1 cellular context compared by ENCODE assay signal in the genomic region with DNA sequence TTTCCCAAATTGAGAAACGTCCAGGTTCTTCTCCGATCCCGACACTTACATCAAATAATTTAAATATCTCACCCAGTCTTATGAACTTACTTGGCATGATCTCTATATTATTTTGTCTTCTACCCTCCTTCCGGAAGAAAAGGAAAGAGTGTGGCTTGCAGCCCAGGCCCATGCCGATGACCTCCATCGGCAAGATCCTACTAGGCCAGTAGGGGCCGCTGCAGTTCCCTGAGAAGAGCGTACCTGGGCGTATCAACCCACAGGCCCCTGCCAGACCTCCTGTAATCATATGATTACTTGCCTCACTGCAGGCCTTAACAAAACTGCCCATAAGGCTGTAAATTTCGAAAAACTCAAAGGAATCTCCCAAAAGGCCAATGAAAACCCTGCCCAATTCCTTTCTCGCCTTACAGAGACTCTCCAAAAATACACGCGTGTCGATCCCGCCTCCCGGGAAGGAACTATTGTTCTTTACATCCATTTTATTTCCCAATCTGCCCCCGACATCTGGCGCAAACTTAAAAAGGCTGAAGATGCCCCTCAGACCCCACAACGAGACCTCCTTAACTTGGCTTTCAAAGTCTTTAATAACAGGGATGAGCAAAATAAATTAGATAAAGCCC.
TF ChIP-seq lines count a peak whose summit lies in the region.

No MANE protein-coding gene starts in this region.

TF ChIP-seq in A549, 52 proteins besides CTCF, POLR2A, EP300 and RAD21 (continued from another document):
- TF ChIP-seq, protein P1, sequence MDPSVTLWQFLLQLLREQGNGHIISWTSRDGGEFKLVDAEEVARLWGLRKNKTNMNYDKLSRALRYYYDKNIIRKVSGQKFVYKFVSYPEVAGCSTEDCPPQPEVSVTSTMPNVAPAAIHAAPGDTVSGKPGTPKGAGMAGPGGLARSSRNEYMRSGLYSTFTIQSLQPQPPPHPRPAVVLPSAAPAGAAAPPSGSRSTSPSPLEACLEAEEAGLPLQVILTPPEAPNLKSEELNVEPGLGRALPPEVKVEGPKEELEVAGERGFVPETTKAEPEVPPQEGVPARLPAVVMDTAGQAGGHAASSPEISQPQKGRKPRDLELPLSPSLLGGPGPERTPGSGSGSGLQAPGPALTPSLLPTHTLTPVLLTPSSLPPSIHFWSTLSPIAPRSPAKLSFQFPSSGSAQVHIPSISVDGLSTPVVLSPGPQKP (IDR thresholded peaks at IDR 0.05; ENCODE audit: low read depth, low read length), result no peak
- TF ChIP-seq, protein P2, sequence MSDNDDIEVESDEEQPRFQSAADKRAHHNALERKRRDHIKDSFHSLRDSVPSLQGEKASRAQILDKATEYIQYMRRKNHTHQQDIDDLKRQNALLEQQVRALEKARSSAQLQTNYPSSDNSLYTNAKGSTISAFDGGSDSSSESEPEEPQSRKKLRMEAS (IDR thresholded peaks at IDR 0.05), result peak; percentile 54; the same call in 1 of the 2 replicates
